Comparison of ENCODE assay signal across 11 cellular contexts in genomic region chr9:113511047-113511521, GRCh38. TPM values are rescaled to one million over a fixed set of nuclear protein-coding genes. Genes with fewer than 3 reads are reported as not detected.
DNase-seq lines count a peak whose midpoint lies in the region; ATAC-seq and TF ChIP-seq lines count a peak whose summit lies in the region.
"Had no signal": no experiment of that assay in that cellular context is flagged by ENCODE, and none has a peak within 500 bp of the region (broad histone marks: within the 10 kb centered on the region; RNA-seq: fewer than 3 reads in every experiment).

No MANE protein-coding gene starts in this region.

- no peaks in the 10 kb centered on the region for H3K36me3 Mint-ChIP-seq in WTC11

- CTCF ChIA-PET in WTC11 (lab: Charles Lee) = no interaction called here

- no peak overlapping the region for H3K4me3 ChIP-seq in rectal smooth muscle tissue (ENCODE audit: low read length)
- H3K4me3 ChIP-seq: tibial nerve had no signal

- H3K27me3 Mint-ChIP-seq in WTC11 (ENCODE audit: low read depth) = no peaks in the 10 kb centered on the region

- no peaks in the 10 kb centered on the region for H3K4me1 ChIP-seq in rectal smooth muscle tissue (ENCODE audit: control insufficient read depth, insufficient read depth, low read length)

- H3K36me3 ChIP-seq in rectal smooth muscle tissue (ENCODE audit: control insufficient read depth, insufficient read depth, low read length) = peaks cover 5% of the 10 kb centered on the region
- H3K36me3 ChIP-seq: tibial nerve had no signal

- no peaks in the 10 kb centered on the region for H3K9me3 Mint-ChIP-seq in WTC11
- H3K9me3 Mint-ChIP-seq: T-helper 1 cell treated with Interleukin-12 subunit alpha and Interleukin-12 subunit beta and Interleukin-4 antibody, amounts not matched to agents 30 μg/mL and 1 μg/mL, for 36 hours had no signal

- ATAC-seq in HG03095 (IDR thresholded peaks at IDR 0.05; ENCODE audit: unreplicated experiment) (no peak), WTC11 (no peak)

- H3K27me3 ChIP-seq in rectal smooth muscle tissue (ENCODE audit: control insufficient read depth, insufficient read depth, low read length) = no peaks in the 10 kb centered on the region
- H3K27me3 ChIP-seq: tibial nerve had no signal

- H3K27ac ChIP-seq in rectal smooth muscle tissue (ENCODE audit: low read depth, low read length) = no peak overlapping the region

- POLR2A ChIA-PET in WTC11 (lab: Charles Lee) = no interaction called here

- H3K4me1 Mint-ChIP-seq in WTC11 = peaks cover 1% of the 10 kb centered on the region

- no peak for TF ChIP-seq CTCF in WTC11 (IDR thresholded peaks at IDR 0.05)

- DNase-seq in HK-2 (ENCODE audit: unreplicated experiment) (peak; percentile 39), RPMI8226 (peak; percentile 54), glomerular visceral epithelial cell (ENCODE audit: extremely low spot score) (peak; percentile 57), DMS153 (lab: John Stamatoyannopoulos, UW) (no peak), WTC11 (ENCODE audit: low spot score) (no peak)
- DNase-seq: activated T-cell treated with anti-CD3 and anti-CD28 coated beads, Interleukin-2, amount 50 U/mL, for 48 hours; DMS79 treated with DMSO at 0.1 percent for 48 hours had no signal

- no peak overlapping the region for H3K27ac Mint-ChIP-seq in WTC11

- no peak overlapping the region for H3K4me3 Mint-ChIP-seq in WTC11
- H3K4me3 Mint-ChIP-seq: T-helper 1 cell treated with Interleukin-12 subunit alpha and Interleukin-12 subunit beta and Interleukin-4 antibody, amounts not matched to agents 30 μg/mL and 1 μg/mL, for 36 hours had no signal

- H3K9ac ChIP-seq in rectal smooth muscle tissue (ENCODE audit: low read length) = peak overlapping the region; percentile 1

TF ChIP-seq in WTC11, 78 proteins besides CTCF, POLR2A, EP300 and RAD21:
- TF ChIP-seq ELF4 (CRISPR knock-in tag; IDR thresholded peaks at IDR 0.05; ENCODE audit: low read depth) (no peak), HMGXB4 (CRISPR knock-in tag; IDR thresholded peaks at IDR 0.05) (no peak), GABPB1 (CRISPR knock-in tag; IDR thresholded peaks at IDR 0.05) (no peak), FOXJ3 (CRISPR knock-in tag; IDR thresholded peaks at IDR 0.05; ENCODE audit: borderline replicate concordance) (no peak), GRHL2 (CRISPR knock-in tag; IDR thresholded peaks at IDR 0.05; ENCODE audit: insufficient replicate concordance, severe bottlenecking) (no peak), KAT7 (CRISPR knock-in tag; IDR thresholded peaks at IDR 0.05; ENCODE audit: borderline replicate concordance) (no peak), ZNF425 (CRISPR knock-in tag; conservative IDR thresholded peaks at IDR 0.05) (no peak), CREM (CRISPR knock-in tag; IDR thresholded peaks at IDR 0.05) (no peak), MYBL2 (CRISPR knock-in tag; IDR thresholded peaks at IDR 0.05) (no peak), SP1 (CRISPR knock-in tag; conservative IDR thresholded peaks at IDR 0.05) (no peak), PRRX2 (CRISPR knock-in tag; IDR thresholded peaks at IDR 0.05) (no peak), ZNF263 (CRISPR knock-in tag; IDR thresholded peaks at IDR 0.05; ENCODE audit: low read depth) (no peak), IRF2 (CRISPR knock-in tag; IDR thresholded peaks at IDR 0.05; ENCODE audit: borderline replicate concordance, low read depth) (no peak), ATF3 (CRISPR knock-in tag; conservative IDR thresholded peaks at IDR 0.05) (no peak), CBFB (CRISPR knock-in tag; IDR thresholded peaks at IDR 0.05; ENCODE audit: low read depth) (no peak), SMAD4 (CRISPR knock-in tag; IDR thresholded peaks at IDR 0.05) (no peak), ZNF317 (CRISPR knock-in tag; IDR thresholded peaks at IDR 0.05; ENCODE audit: borderline replicate concordance, low read depth) (no peak)
- TF ChIP-seq, protein P1, sequence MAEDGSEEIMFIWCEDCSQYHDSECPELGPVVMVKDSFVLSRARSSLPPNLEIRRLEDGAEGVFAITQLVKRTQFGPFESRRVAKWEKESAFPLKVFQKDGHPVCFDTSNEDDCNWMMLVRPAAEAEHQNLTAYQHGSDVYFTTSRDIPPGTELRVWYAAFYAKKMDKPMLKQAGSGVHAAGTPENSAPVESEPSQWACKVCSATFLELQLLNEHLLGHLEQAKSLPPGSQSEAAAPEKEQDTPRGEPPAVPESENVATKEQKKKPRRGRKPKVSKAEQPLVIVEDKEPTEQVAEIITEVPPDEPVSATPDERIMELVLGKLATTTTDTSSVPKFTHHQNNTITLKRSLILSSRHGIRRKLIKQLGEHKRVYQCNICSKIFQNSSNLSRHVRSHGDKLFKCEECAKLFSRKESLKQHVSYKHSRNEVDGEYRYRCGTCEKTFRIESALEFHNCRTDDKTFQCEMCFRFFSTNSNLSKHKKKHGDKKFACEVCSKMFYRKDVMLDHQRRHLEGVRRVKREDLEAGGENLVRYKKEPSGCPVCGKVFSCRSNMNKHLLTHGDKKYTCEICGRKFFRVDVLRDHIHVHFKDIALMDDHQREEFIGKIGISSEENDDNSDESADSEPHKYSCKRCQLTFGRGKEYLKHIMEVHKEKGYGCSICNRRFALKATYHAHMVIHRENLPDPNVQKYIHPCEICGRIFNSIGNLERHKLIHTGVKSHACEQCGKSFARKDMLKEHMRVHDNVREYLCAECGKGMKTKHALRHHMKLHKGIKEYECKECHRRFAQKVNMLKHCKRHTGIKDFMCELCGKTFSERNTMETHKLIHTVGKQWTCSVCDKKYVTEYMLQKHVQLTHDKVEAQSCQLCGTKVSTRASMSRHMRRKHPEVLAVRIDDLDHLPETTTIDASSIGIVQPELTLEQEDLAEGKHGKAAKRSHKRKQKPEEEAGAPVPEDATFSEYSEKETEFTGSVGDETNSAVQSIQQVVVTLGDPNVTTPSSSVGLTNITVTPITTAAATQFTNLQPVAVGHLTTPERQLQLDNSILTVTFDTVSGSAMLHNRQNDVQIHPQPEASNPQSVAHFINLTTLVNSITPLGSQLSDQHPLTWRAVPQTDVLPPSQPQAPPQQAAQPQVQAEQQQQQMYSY (CRISPR knock-in tag; IDR thresholded peaks at IDR 0.05) = no peak
- TF ChIP-seq, protein P2, sequence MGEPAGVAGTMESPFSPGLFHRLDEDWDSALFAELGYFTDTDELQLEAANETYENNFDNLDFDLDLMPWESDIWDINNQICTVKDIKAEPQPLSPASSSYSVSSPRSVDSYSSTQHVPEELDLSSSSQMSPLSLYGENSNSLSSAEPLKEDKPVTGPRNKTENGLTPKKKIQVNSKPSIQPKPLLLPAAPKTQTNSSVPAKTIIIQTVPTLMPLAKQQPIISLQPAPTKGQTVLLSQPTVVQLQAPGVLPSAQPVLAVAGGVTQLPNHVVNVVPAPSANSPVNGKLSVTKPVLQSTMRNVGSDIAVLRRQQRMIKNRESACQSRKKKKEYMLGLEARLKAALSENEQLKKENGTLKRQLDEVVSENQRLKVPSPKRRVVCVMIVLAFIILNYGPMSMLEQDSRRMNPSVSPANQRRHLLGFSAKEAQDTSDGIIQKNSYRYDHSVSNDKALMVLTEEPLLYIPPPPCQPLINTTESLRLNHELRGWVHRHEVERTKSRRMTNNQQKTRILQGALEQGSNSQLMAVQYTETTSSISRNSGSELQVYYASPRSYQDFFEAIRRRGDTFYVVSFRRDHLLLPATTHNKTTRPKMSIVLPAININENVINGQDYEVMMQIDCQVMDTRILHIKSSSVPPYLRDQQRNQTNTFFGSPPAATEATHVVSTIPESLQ (CRISPR knock-in tag; IDR thresholded peaks at IDR 0.05) = no peak
- TF ChIP-seq, protein P3, sequence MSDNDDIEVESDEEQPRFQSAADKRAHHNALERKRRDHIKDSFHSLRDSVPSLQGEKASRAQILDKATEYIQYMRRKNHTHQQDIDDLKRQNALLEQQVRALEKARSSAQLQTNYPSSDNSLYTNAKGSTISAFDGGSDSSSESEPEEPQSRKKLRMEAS (CRISPR knock-in tag; IDR thresholded peaks at IDR 0.05) = no peak

RNA-seq across cellular contexts. Expression of gene RGS3, which starts 47.6 kb away (rescaled TPM):
- total RNA-seq in WTC11 (2021) = 15.0 to 17.2 TPM (median 16.6 TPM) in 3 replicates

Comparison
In these comparisons a context has a peak if more than half of its experiments do, and no peak if none do; other contexts are left out.
1. DNase-seq: peak in HK-2 (single experiment), RPMI8226 (single experiment) and glomerular visceral epithelial cell (single experiment); none in DMS153 (single experiment) and WTC11 (single experiment).